14 cellular contexts compared by ENCODE assay signal in the genomic region with DNA sequence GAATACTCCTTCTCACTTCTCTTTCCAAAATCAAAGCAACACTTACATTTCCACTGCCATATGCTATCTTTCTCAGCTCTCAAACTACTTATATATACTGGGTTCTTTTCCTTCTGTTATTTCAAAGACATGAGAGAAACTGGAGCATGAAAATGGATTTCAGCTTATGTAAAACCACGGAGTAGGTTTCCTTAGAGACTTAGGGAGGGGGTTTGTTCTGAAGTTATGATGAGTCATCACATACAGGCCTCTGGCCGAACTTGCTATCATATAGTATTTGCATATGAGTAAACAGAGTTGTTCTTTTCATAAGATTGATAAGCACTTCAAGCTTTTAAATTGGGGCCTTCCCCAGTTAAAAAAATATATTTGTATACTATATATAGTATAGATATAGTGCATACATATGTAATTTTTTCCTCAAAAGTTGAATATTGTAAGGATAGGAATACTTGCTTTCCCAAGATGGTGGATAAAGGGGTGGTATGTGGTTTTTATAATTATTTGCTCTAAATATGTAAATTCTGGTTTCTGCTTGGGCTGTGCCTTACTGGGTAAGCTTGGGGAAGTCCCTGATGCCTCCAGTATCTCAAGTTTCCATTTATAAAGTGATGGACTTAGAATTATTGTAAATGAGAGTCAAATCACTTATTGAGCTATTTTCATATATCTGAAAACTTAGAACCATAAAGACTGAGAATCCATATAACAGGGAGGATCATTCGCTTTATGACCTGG.
DNase-seq lines count a peak whose midpoint lies in the region; ATAC-seq, FAIRE-seq and TF ChIP-seq lines count a peak whose summit lies in the region.
"Had no signal": no experiment of that assay in that cellular context is flagged by ENCODE, and none has a peak within 500 bp of the region (broad histone marks: within the 10 kb centered on the region; RNA-seq: fewer than 3 reads in every experiment).

No MANE protein-coding gene starts in this region.

- no peak for FAIRE-seq in bronchial epithelial cell (lab: Jason Lieb, UNC)
- FAIRE-seq: H54 had no signal

- H3K36me3 ChIP-seq in bronchial epithelial cell (ENCODE audit: control insufficient read depth, insufficient read depth, low read length): no peaks in the 10 kb centered on the region
- H3K36me3 ChIP-seq: thoracic aorta had no signal

- DNase-seq in DMS79 treated with DMSO at 0.1 percent for 48 hours (lab: John Stamatoyannopoulos, UW) (peak; percentile 14), DMS79 (lab: John Stamatoyannopoulos, UW) (no peak), bronchial epithelial cell (ENCODE audit: low read depth) (peak; percentile 79), superior temporal gyrus (ENCODE audit: extremely low spot score) (peak; percentile 56), NCI-H2029 treated with DMSO at 0.1 percent for 48 hours (lab: John Stamatoyannopoulos, UW) (no peak), DMS153 treated with DMSO at 0.1 percent for 48 hours (lab: John Stamatoyannopoulos, UW; ENCODE audit: unreplicated experiment) (no peak), NCI-H2107 (lab: John Stamatoyannopoulos, UW) (no peak)
- DNase-seq: naive thymus-derived CD8-positive, alpha-beta T cell; NCI-H82; stimulated activated CD4-positive, alpha-beta T cell treated with anti-CD3 and anti-CD28 coated beads, Interleukin-2, amount 100 ng/mL, for 24 hours; T-helper 9 cell had no signal

- no peak for TF ChIP-seq CTCF in bronchial epithelial cell (IDR thresholded peaks at IDR 0.05; ENCODE audit: insufficient read depth, low read length, severe bottlenecking)

- peak; percentile 57 for ATAC-seq in HG03565 (IDR thresholded peaks at IDR 0.05; ENCODE audit: unreplicated experiment)
- ATAC-seq: naive thymus-derived CD8-positive, alpha-beta T cell had no signal

- no peaks in the 10 kb centered on the region for H3K27me3 ChIP-seq in bronchial epithelial cell (ENCODE audit: control insufficient read depth, insufficient read depth, low read length)

- H3K4me3 ChIP-seq in bronchial epithelial cell (ENCODE audit: low read depth, low read length): no peak overlapping the region
- H3K4me3 ChIP-seq: thoracic aorta had no signal

Comparison
In these comparisons a context has a peak if more than half of its experiments do, and no peak if none do; other contexts are left out.
1. DNase-seq: peak in DMS79 treated with DMSO at 0.1 percent for 48 hours (single experiment), bronchial epithelial cell (single experiment) and superior temporal gyrus (single experiment); none in DMS79 (single experiment), NCI-H2029 treated with DMSO at 0.1 percent for 48 hours (single experiment), DMS153 treated with DMSO at 0.1 percent for 48 hours (single experiment) and NCI-H2107 (single experiment).